19 cellular contexts compared by ENCODE assay signal in the genomic region with DNA sequence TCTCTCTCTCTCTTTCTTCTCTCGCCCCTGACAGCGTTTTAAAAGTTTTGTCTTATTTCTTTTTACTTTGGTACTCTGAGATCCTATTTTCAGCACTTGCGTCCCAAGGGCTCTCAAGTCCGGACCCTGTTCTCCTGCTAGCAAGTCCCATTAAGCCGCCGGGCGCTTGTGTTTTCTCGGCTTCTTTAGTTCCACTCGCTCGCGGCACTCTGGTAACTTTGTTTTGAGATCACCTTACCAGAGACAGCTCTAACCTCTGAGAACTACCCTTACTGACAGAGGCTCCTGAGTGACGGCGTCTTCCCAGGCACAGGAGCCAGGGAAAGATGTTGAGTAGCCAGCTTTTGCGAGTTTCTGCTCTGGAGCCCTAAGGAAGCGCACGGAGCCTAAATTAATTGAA. TPM values are rescaled to one million over a fixed set of nuclear protein-coding genes. Genes with fewer than 3 reads are reported as not detected.
A peak's percentile ranks its signal among the peaks of the same experiment; 100 is the strongest.
DNase-seq lines count a peak whose midpoint lies in the region; ATAC-seq and TF ChIP-seq lines count a peak whose summit lies in the region.
"Had no signal": no experiment of that assay in that cellular context is flagged by ENCODE, and none has a peak within 500 bp of the region (broad histone marks: within the 10 kb centered on the region; RNA-seq: fewer than 3 reads in every experiment).

No MANE protein-coding gene starts in this region.

- H3K9me3 Mint-ChIP-seq in mesothelial cell of epicardium, result no peaks in the 10 kb centered on the region
- peaks cover 5% of the 10 kb centered on the region for H3K9me3 Mint-ChIP-seq in type B pancreatic cell
- H3K9me3 Mint-ChIP-seq: activated B cell treated with CpG ODN at 0.5 μM for 24 hours; activated T-cell treated with anti-CD3 and anti-CD28 coated beads, Interleukin-2, amount 50 U/mL, for 24 hours had no signal

- no peak overlapping the region for H3K27ac ChIP-seq in cardiac muscle cell
- H3K27ac ChIP-seq: esophagus squamous epithelium, prostate gland, testis had no signal

- H3K36me3 Mint-ChIP-seq in mesothelial cell of epicardium (no peaks in the 10 kb centered on the region), type B pancreatic cell (no peaks in the 10 kb centered on the region)

- H3K27me3 ChIP-seq in cardiac muscle cell, result peaks cover 35% of the 10 kb centered on the region
- H3K27me3 ChIP-seq: testis had no signal

- H3K4me3 ChIP-seq in cardiac muscle cell, result no peak overlapping the region
- no peak overlapping the region for H3K4me3 ChIP-seq in fibroblast of mammary gland (ENCODE audit: control insufficient read depth, low read depth, low read length)
- H3K4me3 ChIP-seq: esophagus squamous epithelium, prostate gland, testis had no signal

- H3K27ac Mint-ChIP-seq in mesothelial cell of epicardium (no peak overlapping the region), type B pancreatic cell (no peak overlapping the region)
- H3K27ac Mint-ChIP-seq: activated B cell treated with CpG ODN at 0.5 μM for 24 hours; activated T-cell treated with anti-CD3 and anti-CD28 coated beads, Interleukin-2, amount 50 U/mL, for 24 hours had no signal

- H3K36me3 ChIP-seq in cardiac muscle cell, result no peaks in the 10 kb centered on the region
- H3K36me3 ChIP-seq: esophagus squamous epithelium, prostate gland had no signal

- H3K4me3 Mint-ChIP-seq in mesothelial cell of epicardium (peak overlapping the region; percentile 65), type B pancreatic cell (peak overlapping the region; percentile 74)
- H3K4me3 Mint-ChIP-seq: activated B cell treated with CpG ODN at 0.5 μM for 24 hours; activated T-cell treated with anti-CD3 and anti-CD28 coated beads, Interleukin-2, amount 50 U/mL, for 24 hours had no signal

- H3K4me1 ChIP-seq in cardiac muscle cell (ENCODE audit: low read depth), result no peaks in the 10 kb centered on the region
- H3K4me1 ChIP-seq: esophagus squamous epithelium, prostate gland, testis had no signal

- H3K4me1 Mint-ChIP-seq in mesothelial cell of epicardium (peaks cover 18% of the 10 kb centered on the region), type B pancreatic cell (ENCODE audit: unreplicated experiment) (peaks cover 26% of the 10 kb centered on the region)
- H3K4me1 Mint-ChIP-seq: activated B cell treated with CpG ODN at 0.5 μM for 24 hours had no signal

- DNase-seq in cardiac muscle cell (ENCODE audit: low read depth in 1 of 2, low spot score in 1 of 2) (peak; percentile 32 to 60), left cardiac atrium (no peak), fibroblast of mammary gland (ENCODE audit: low read depth) (peak; percentile 10), mesothelial cell of epicardium (ENCODE audit: low spot score in 2 of 2, unreplicated experiment in 2 of 2) (peak in 1 of 2 experiments; percentile 38), type B pancreatic cell (ENCODE audit: extremely low spot score, unreplicated experiment) (no peak), sciatic nerve (ENCODE audit: low spot score) (no peak), DMS53 (lab: John Stamatoyannopoulos, UW) (no peak), UCSD-AML1 (lab: John Stamatoyannopoulos, UW; ENCODE audit: unreplicated experiment) (no peak)
- DNase-seq: activated B cell treated with CpG ODN at 0.5 μM for 24 hours; activated T-cell treated with anti-CD3 and anti-CD28 coated beads, Interleukin-2, amount 50 U/mL, for 24 hours; caudate nucleus; esophagus squamous epithelium; GOT3; NCI-H187; NCI-H774; testis had no signal

- intact Hi-C loops in left cardiac atrium (cut with DNase I), result no loop called here
- intact Hi-C loops in sciatic nerve (cut with DNase I), result no loop called here

- TF ChIP-seq CTCF in cardiac muscle cell (IDR thresholded peaks at IDR 0.05; ENCODE audit: low read depth, low read length) (no peak), fibroblast of mammary gland (conservative IDR thresholded peaks at IDR 0.05; ENCODE audit: control insufficient read depth, insufficient read depth, low read depth, low read length) (no peak), mesothelial cell of epicardium (IDR thresholded peaks at IDR 0.05; ENCODE audit: unreplicated experiment) (no peak), type B pancreatic cell (conservative IDR thresholded peaks at IDR 0.05) (no peak)

- ATAC-seq in left cardiac atrium, result no peak
- ATAC-seq in sciatic nerve, result no peak

- H3K9me3 ChIP-seq in cardiac muscle cell (ENCODE audit: low read depth), result no peaks in the 10 kb centered on the region
- H3K9me3 ChIP-seq: esophagus squamous epithelium, prostate gland, testis had no signal

- peaks cover 73% of the 10 kb centered on the region for H3K27me3 Mint-ChIP-seq in mesothelial cell of epicardium (ENCODE audit: low read depth)
- H3K27me3 Mint-ChIP-seq in type B pancreatic cell, result peaks cover 70% of the 10 kb centered on the region

RNA-seq across cellular contexts. Expression of a gene that starts 2.7 kb away (rescaled TPM):
- total RNA-seq in cardiac muscle cell (not detected in 2 replicates), left cardiac atrium (not detected), mesothelial cell of epicardium (not detected in 3 replicates), type B pancreatic cell (ENCODE audit: low replicate concordance) (not detected in 2 replicates), sciatic nerve (not detected)
- not detected in 2 replicates for polyA plus RNA-seq in cardiac muscle cell
- total RNA-seq: A172, activated B cell treated with CpG ODN at 0.5 μM for 24 hours, esophagus squamous epithelium, lung microvascular endothelial cell, testis had no signal

RNA-seq across cellular contexts. Expression of a gene that starts 6.6 kb away (rescaled TPM):
- total RNA-seq in cardiac muscle cell (not detected in 2 replicates), left cardiac atrium (not detected), mesothelial cell of epicardium (0.16 to 0.22 TPM (median 0.20 TPM) in 3 replicates), type B pancreatic cell (ENCODE audit: low replicate concordance) (1.4 TPM in 1 of 2 replicates, not detected in the other), sciatic nerve (not detected)
- not detected in 2 replicates for polyA plus RNA-seq in cardiac muscle cell
- total RNA-seq: A172, activated B cell treated with CpG ODN at 0.5 μM for 24 hours, lung microvascular endothelial cell, testis had no signal

Comparison
In these comparisons a context has a peak if more than half of its experiments do, and no peak if none do; other contexts are left out.
1. DNase-seq: peak in cardiac muscle cell (2 of 2) and fibroblast of mammary gland (single experiment); none in left cardiac atrium (single experiment), type B pancreatic cell (single experiment), sciatic nerve (single experiment), DMS53 (single experiment) and UCSD-AML1 (single experiment).